In the genomic region with DNA sequence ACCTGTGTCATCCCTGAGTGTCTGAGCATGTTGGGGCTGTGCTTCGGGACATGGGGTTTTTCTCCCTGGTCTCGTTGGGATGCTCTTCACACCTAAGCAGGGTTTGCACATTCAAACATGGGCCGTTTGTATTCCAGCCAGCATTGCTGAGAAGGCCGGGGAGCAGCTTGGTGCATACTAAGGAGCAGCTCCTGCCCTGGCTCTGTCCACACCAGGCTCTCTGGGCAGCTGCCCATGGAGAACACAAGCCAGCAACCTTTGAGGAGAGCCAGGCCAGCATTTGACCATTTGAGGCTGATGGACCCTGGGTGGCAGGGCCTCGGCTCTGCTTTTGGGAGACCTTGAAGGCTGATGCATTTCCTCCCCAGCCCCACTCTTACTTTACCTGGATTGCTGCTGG, we compare ENCODE assay signal across 20 cellular contexts.
A peak's percentile ranks its signal among the peaks of the same experiment; 100 is the strongest.
DNase-seq lines count a peak whose midpoint lies in the region; FAIRE-seq lines count a peak whose summit lies in the region.
"Had no signal": no experiment of that assay in that cellular context is flagged by ENCODE, and none has a peak within 500 bp of the region (broad histone marks: within the 10 kb centered on the region; RNA-seq: fewer than 3 reads in every experiment).

No MANE protein-coding gene starts in this region.

- no peak overlapping the region for H3K4me3 ChIP-seq in HAP-1
- H3K4me3 ChIP-seq: GM23248 had no signal

- FAIRE-seq in urothelium cell line (lab: Jason Lieb, UNC), result no peak
- FAIRE-seq: G401.6, GM12892 had no signal

- no peaks in the 10 kb centered on the region for H3K36me3 ChIP-seq in HAP-1 (replicated peaks)

- no peaks in the 10 kb centered on the region for H3K27me3 ChIP-seq in HAP-1 (ENCODE audit: low read depth)

- intact Hi-C loops in head of caudate nucleus (cut with DNase I), result no loop called here

- no peaks in the 10 kb centered on the region for H3K4me1 ChIP-seq in HAP-1

- no peaks in the 10 kb centered on the region for H3K9me3 ChIP-seq in HAP-1

- in situ Hi-C loops in HAP-1 (cut with MboI; ENCODE audit: low sequenced_read_pairs), result no loop called here

- peak in 9 of 14 donors; percentile 23 to 64 (median 31) for DNase-seq in C1 segment of cervical spinal cord (lab: John Stamatoyannopoulos, UW)
- peak in 46 of 58 donors; percentile 16 to 87 (median 59) for DNase-seq in anterior cingulate cortex (lab: John Stamatoyannopoulos, UW)
- DNase-seq in head of caudate nucleus, result peak in 30 of 42 donors; percentile 18 to 76 (median 48)
- DNase-seq in pons (ENCODE audit: low spot score), result peak; percentile 49
- DNase-seq in HAP-1 (ENCODE audit: low spot score in 2 of 2), result no peak
- DNase-seq in RPMI8226, result no peak
- DNase-seq in activated CD4-positive, alpha-beta T cell treated with anti-CD3 and anti-CD28 coated beads, Interleukin-2, amount 50 U/mL, for 1 hour, result no peak
- DNase-seq in urothelium cell line (ENCODE audit: low spot score), result no peak
- DNase-seq: 8988T; CD8-positive, alpha-beta memory T cell; DMS153; GM23248; H9; NCI-H1694; NCI-H2081; NCI-H2171; NCI-H526; SHP77 had no signal

Comparison
In these comparisons a context has a peak if more than half of its experiments do, and no peak if none do; other contexts are left out.
1. DNase-seq: peak in C1 segment of cervical spinal cord (9 of 14), anterior cingulate cortex (46 of 58), head of caudate nucleus (30 of 42) and pons (single experiment); none in HAP-1 (0 of 2), RPMI8226 (single experiment), activated CD4-positive, alpha-beta T cell treated with anti-CD3 and anti-CD28 coated beads, Interleukin-2, amount 50 U/mL, for 1 hour (single experiment) and urothelium cell line (single experiment).